ENCODE assay signal across 19 cellular contexts in genomic region chr4:83723609-83724008, GRCh38.
DNase-seq lines count a peak whose midpoint lies in the region; ATAC-seq, FAIRE-seq and TF ChIP-seq lines count a peak whose summit lies in the region.
"Had no signal": no experiment of that assay in that cellular context is flagged by ENCODE, and none has a peak within 500 bp of the region (broad histone marks: within the 10 kb centered on the region; RNA-seq: fewer than 3 reads in every experiment).

No MANE protein-coding gene starts in this region.

- H3K4me2 ChIP-seq in K562 (ENCODE audit: insufficient read depth, low read length) = no peak overlapping the region
- H3K4me2 ChIP-seq: A549 had no signal

- H4K20me1 ChIP-seq in K562 (replicated peaks; ENCODE audit: control insufficient read depth, insufficient read depth, low read length) = no peaks in the 10 kb centered on the region

- H3K27ac ChIP-seq in A673 (ENCODE audit: low read depth, low read length, poor library complexity, severe bottlenecking) (peak overlapping the region; percentile 97), K562 (ENCODE audit: extremely low read depth, low read depth, low read length) (no peak overlapping the region)
- H3K27ac ChIP-seq: A549 had no signal

- FAIRE-seq in K562 (lab: Jason Lieb, UNC) = no peak
- FAIRE-seq: A549 had no signal

- CTCF ChIA-PET in A673 (lab: Charles Lee) = no interaction called here
- CTCF ChIA-PET in K562 (lab: Yijun Ruan, JAX; ENCODE audit: low intra/inter-chr PET ratio) = no interaction called here

- BruUV-seq in A673 (replicated peaks; lab: Mats Ljungman, UMichigan) = no TSS peak
- no TSS peak for BruUV-seq in K562 (replicated peaks; lab: Mats Ljungman, UMichigan)

- H2AFZ ChIP-seq in K562 (ENCODE audit: low read depth, low read length) = no peak overlapping the region

- no peaks in the 10 kb centered on the region for H3K27me3 ChIP-seq in A673 (replicated peaks; ENCODE audit: insufficient read depth, low read depth, low read length, poor library complexity)
- no peaks in the 10 kb centered on the region for H3K27me3 ChIP-seq in K562 (ENCODE audit: control insufficient read depth in 2 of 2, insufficient read depth in 2 of 2, low read length in 2 of 2)

- no peak for TF ChIP-seq EP300 in K562 (IDR thresholded peaks at IDR 0.05; ENCODE audit: low read length)

- TF ChIP-seq RAD21 in K562 (CRISPR knock-in tag; conservative IDR thresholded peaks at IDR 0.05 in 1 of 2, IDR thresholded peaks at IDR 0.05 in 1 of 2) = no peak

- H3K36me3 ChIP-seq in A673 (ENCODE audit: insufficient read depth, low read length, poor library complexity, severe bottlenecking) (no peaks in the 10 kb centered on the region), K562 (ENCODE audit: control insufficient read depth, insufficient read depth, low read length) (no peaks in the 10 kb centered on the region)

- H3K9me3 ChIP-seq in A673 (ENCODE audit: low read depth, low read length, poor library complexity, severe bottlenecking) = no peaks in the 10 kb centered on the region
- no peaks in the 10 kb centered on the region for H3K9me3 ChIP-seq in K562 (replicated peaks; ENCODE audit: control insufficient read depth, insufficient read depth, low read depth, low read length)
- H3K9me3 ChIP-seq: A549 had no signal

- DNase-seq in A673 (ENCODE audit: low spot score) (no peak), Kasumi-1 (lab: John Stamatoyannopoulos, UW) (peak; percentile 66 to 70), NOMO-1 treated with dmso at 0.1 percent for 144 hours (lab: John Stamatoyannopoulos, UW; ENCODE audit: unreplicated experiment) (peak; percentile 19), K562 (ENCODE audit: extremely low read depth in 1 of 4, low spot score in 3 of 4) (no peak), left ventricle myocardium superior (no peak), Right ventricle myocardium inferior (ENCODE audit: missing footprints) (no peak)
- DNase-seq: COR-L47; DMS153; HCEC 1CT; NCI-H1105; NCI-H446; NCI-H69; NK-92 treated with Interleukin-12 subunit alpha and Interleukin-12 subunit beta, amount 100 ng/mL, for 24 hours; Right ventricle myocardium superior; T-helper 2 cell had no signal

- in situ Hi-C loops in K562 (cut with MboI) = no loop called here

- H3K9ac ChIP-seq in K562 (ENCODE audit: insufficient read depth in 1 of 2, low read depth in 2 of 2, low read length in 2 of 2) = no peak overlapping the region

- intact Hi-C loops in A673 (cut with micrococcal nuclease; ENCODE audit: unreplicated experiment) (loop anchor here (1.0 to 10.0 kb wide), 3 partner anchors 80 to 219 kb away; no protein-coding TSS in a partner anchor), K562 (cut with micrococcal nuclease) (no loop called here), left ventricle myocardium superior (cut with micrococcal nuclease) (no loop called here), Right ventricle myocardium inferior (cut with DNase I) (no loop called here)

- H3K4me3 ChIP-seq in A673 (ENCODE audit: low read depth, low read length, poor library complexity, severe bottlenecking) (peak overlapping the region; percentile 7), K562 (no peak overlapping the region)
- H3K4me3 ChIP-seq: A549 had no signal

- no peak for TF ChIP-seq POLR2A in K562 (conservative IDR thresholded peaks at IDR 0.05)

- POLR2A ChIA-PET in A673 (lab: Charles Lee; ENCODE audit: low non-redundant PET) = no interaction called here
- POLR2A ChIA-PET in K562 (lab: Yijun Ruan, JAX) = no interaction called here

- no peaks in the 10 kb centered on the region for H3K9me1 ChIP-seq in K562 (ENCODE audit: control insufficient read depth, insufficient read depth, low read length)

- TF ChIP-seq CTCF in A673 (conservative IDR thresholded peaks at IDR 0.05; ENCODE audit: low read depth, low read length) (no peak), K562 (IDR thresholded peaks at IDR 0.05 in 2 of 3, conservative IDR thresholded peaks at IDR 0.05 in 1 of 3; ENCODE audit: insufficient read depth in 2 of 3, low read depth in 1 of 3, low read length in 3 of 3) (no peak)

- WGBS in K562 (ENCODE audit: insufficient coverage, low coverage, missing lambda C conversion rate) = 14% methylated on average over 6 of the region's 6 CpGs

- no peaks in the 10 kb centered on the region for H3K79me2 ChIP-seq in K562 (ENCODE audit: control insufficient read depth, insufficient read depth, low read length)

- no peak for ATAC-seq in K562
- no peak for ATAC-seq in left ventricle myocardium superior
- ATAC-seq in GM19328 (IDR thresholded peaks at IDR 0.05; ENCODE audit: unreplicated experiment) = no peak
- no peak for ATAC-seq in HG03095 (IDR thresholded peaks at IDR 0.05; ENCODE audit: unreplicated experiment)
- no peak for ATAC-seq in Right ventricle myocardium inferior
- ATAC-seq: A549, Panc1 had no signal

- peaks cover 45% of the 10 kb centered on the region for H3K4me1 ChIP-seq in A673 (ENCODE audit: insufficient read depth, low read length, poor library complexity, severe bottlenecking)
- H3K4me1 ChIP-seq in K562 (replicated peaks in 1 of 2; ENCODE audit: control insufficient read depth in 2 of 2, insufficient read depth in 2 of 2, low read length in 2 of 2) = no peaks in the 10 kb centered on the region
- H3K4me1 ChIP-seq: A549 had no signal

TF ChIP-seq in K562, 482 proteins besides CTCF, POLR2A, EP300 and RAD21:
- TF ChIP-seq MYBL2 (IDR thresholded peaks at IDR 0.05; ENCODE audit: low read depth) = no peak
- TF ChIP-seq MYBL2 (CRISPR knock-in tag; IDR thresholded peaks at IDR 0.05; ENCODE audit: borderline replicate concordance) = no peak
- TF ChIP-seq SPI1 (IDR thresholded peaks at IDR 0.05; ENCODE audit: borderline replicate concordance, low read depth, low read length) = peak; percentile 82

Comparison
In these comparisons a context has a peak if more than half of its experiments do, and no peak if none do; other contexts are left out.
1. DNase-seq: peak in Kasumi-1 (2 of 2) and NOMO-1 treated with dmso at 0.1 percent for 144 hours (single experiment); none in A673 (single experiment), K562 (0 of 4), left ventricle myocardium superior (single experiment) and Right ventricle myocardium inferior (single experiment).